14 cellular contexts compared by ENCODE assay signal in the genomic region with DNA sequence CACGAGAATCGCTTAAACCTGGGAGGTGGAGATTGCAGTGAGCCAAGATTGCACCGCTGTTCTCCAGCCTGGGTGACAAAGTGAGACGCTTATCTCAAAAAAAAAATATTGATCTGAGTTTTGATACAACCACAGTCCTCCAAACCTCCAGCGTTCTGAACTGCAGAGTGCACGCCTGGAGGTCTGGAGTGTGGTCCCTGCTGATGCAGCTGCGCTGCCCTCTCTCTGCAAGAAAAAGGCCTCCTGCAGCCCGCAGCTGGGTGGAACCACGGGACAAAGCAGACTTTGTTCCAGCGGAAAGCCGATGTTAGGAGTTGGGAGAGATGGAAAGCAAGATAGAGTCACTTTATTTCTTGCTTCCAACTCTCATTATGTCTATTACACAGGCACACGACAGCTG.
DNase-seq lines count a peak whose midpoint lies in the region; ATAC-seq and TF ChIP-seq lines count a peak whose summit lies in the region.
"Had no signal": no experiment of that assay in that cellular context is flagged by ENCODE, and none has a peak within 500 bp of the region (broad histone marks: within the 10 kb centered on the region; RNA-seq: fewer than 3 reads in every experiment).

No MANE protein-coding gene starts in this region.

- BruUV-seq in PC-3 (replicated peaks; lab: Mats Ljungman, UMichigan): no TSS peak
- no TSS peak for BruUV-seq in OCI-LY7 (replicated peaks; lab: Mats Ljungman, UMichigan)

- peak overlapping the region; percentile 11; the same call in 1 of the 3 replicates for H3K4me3 Mint-ChIP-seq in GM23338
- H3K4me3 Mint-ChIP-seq: stimulated activated naive CD8-positive, alpha-beta T cell treated with anti-CD3 and anti-CD28 coated beads, Interleukin-15, Interleukin-2, amounts not matched to agents 100 ng/mL and 50 ng/mL, for 24 hours had no signal

- H3K4me1 Mint-ChIP-seq in GM23338: peaks cover 24% of the 10 kb centered on the region

- CTCF ChIA-PET in PC-3 (lab: Charles Lee): no interaction called here
- CTCF ChIA-PET in OCI-LY7 (lab: Charles Lee; ENCODE audit: unreplicated experiment): no interaction called here

- intact Hi-C loops in PC-3 (cut with micrococcal nuclease) (no loop called here), adrenal gland (cut with DNase I) (no loop called here), OCI-LY7 (cut with micrococcal nuclease; ENCODE audit: unreplicated experiment) (no loop called here)

- H4K20me1 ChIP-seq in GM23338 (replicated peaks; ENCODE audit: insufficient read depth) (no peaks in the 10 kb centered on the region; the same call in 1 of the 2 replicates), PC-3 (ENCODE audit: low read length) (no peaks in the 10 kb centered on the region), OCI-LY7 (ENCODE audit: insufficient read depth, low read length) (no peaks in the 10 kb centered on the region; the same call in 1 of the 2 replicates)

- H3K36me3 ChIP-seq in GM23338 (ENCODE audit: insufficient read depth) (no peaks in the 10 kb centered on the region), PC-3 (ENCODE audit: low read depth, low read length) (no peaks in the 10 kb centered on the region), adrenal gland (replicated peaks in 1 of 2) (no peaks in the 10 kb centered on the region), OCI-LY7 (ENCODE audit: insufficient read depth, low read length) (no peaks in the 10 kb centered on the region)
- H3K36me3 ChIP-seq: spleen had no signal

- H3K4me3 ChIP-seq in GM23338 (no peak overlapping the region), PC-3 (ENCODE audit: low read length) (no peak overlapping the region), epithelial cell of esophagus (ENCODE audit: low read length) (no peak overlapping the region), adrenal gland (no peak overlapping the region), OCI-LY7 (ENCODE audit: low read depth, low read length, poor library complexity, severe bottlenecking) (no peak overlapping the region)
- H3K4me3 ChIP-seq: spleen had no signal

- H2AFZ ChIP-seq in GM23338 (no peak overlapping the region), PC-3 (ENCODE audit: low read length) (no peak overlapping the region), OCI-LY7 (ENCODE audit: low read length) (no peak overlapping the region)

- TF ChIP-seq CTCF in GM23338 (conservative IDR thresholded peaks at IDR 0.05; ENCODE audit: low read depth in 2 of 2) (peak in 1 of 2 experiments; percentile 47; a peak in 3 of 4 replicates), PC-3 (conservative IDR thresholded peaks at IDR 0.05; ENCODE audit: low read depth, low read length) (0 out of 2 replicates have a peak, but pooled peaks have one; percentile 9), epithelial cell of esophagus (IDR thresholded peaks at IDR 0.05; ENCODE audit: insufficient read depth, low read depth, low read length, missing control alignments) (peak; percentile 26), adrenal gland (IDR thresholded peaks at IDR 0.05) (no peak), OCI-LY7 (conservative IDR thresholded peaks at IDR 0.05; ENCODE audit: low read length) (no peak)

- POLR2A ChIA-PET in PC-3 (lab: Charles Lee; ENCODE audit: unreplicated experiment) (no interaction called here), OCI-LY7 (lab: Charles Lee) (no interaction called here)

- H3K27me3 ChIP-seq in GM23338 (ENCODE audit: insufficient read depth) (no peaks in the 10 kb centered on the region), PC-3 (ENCODE audit: low read length) (no peaks in the 10 kb centered on the region), adrenal gland (no peaks in the 10 kb centered on the region)
- H3K27me3 ChIP-seq: spleen had no signal

- no peaks in the 10 kb centered on the region for H3K9me3 Mint-ChIP-seq in GM23338
- H3K9me3 Mint-ChIP-seq in activated naive CD4-positive, alpha-beta T cell treated with anti-CD3 and anti-CD28 coated beads, Interleukin-2, amount 50 U/mL, for 72 hours: no peaks in the 10 kb centered on the region
- H3K9me3 Mint-ChIP-seq: stimulated activated naive CD8-positive, alpha-beta T cell treated with anti-CD3 and anti-CD28 coated beads, Interleukin-15, Interleukin-2, amounts not matched to agents 100 ng/mL and 50 ng/mL, for 24 hours had no signal

- peaks cover 32% of the 10 kb centered on the region for H3K79me2 ChIP-seq in GM23338 (replicated peaks; ENCODE audit: insufficient read depth)
- H3K79me2 ChIP-seq in PC-3 (ENCODE audit: low read length): no peaks in the 10 kb centered on the region
- H3K79me2 ChIP-seq in OCI-LY7 (ENCODE audit: insufficient read depth, low read depth, low read length): no peaks in the 10 kb centered on the region

- no peaks in the 10 kb centered on the region for H3K9me2 ChIP-seq in GM23338 (ENCODE audit: insufficient read depth)
- no peaks in the 10 kb centered on the region for H3K9me2 ChIP-seq in PC-3 (replicated peaks; ENCODE audit: low read length)
- H3K9me2 ChIP-seq in OCI-LY7 (ENCODE audit: insufficient read depth, low read length): no peaks in the 10 kb centered on the region

- H3K27ac ChIP-seq in GM23338 (ENCODE audit: low read depth) (no peak overlapping the region), PC-3 (ENCODE audit: low read length) (no peak overlapping the region), adrenal gland (no peak overlapping the region), OCI-LY7 (ENCODE audit: low read depth, low read length, poor library complexity, severe bottlenecking) (no peak overlapping the region)
- H3K27ac ChIP-seq: spleen had no signal

- peaks cover 11% of the 10 kb centered on the region for H3K4me1 ChIP-seq in GM23338 (ENCODE audit: insufficient read depth)
- peaks cover 7% of the 10 kb centered on the region for H3K4me1 ChIP-seq in PC-3 (ENCODE audit: insufficient read depth, low read length)
- no peaks in the 10 kb centered on the region for H3K4me1 ChIP-seq in adrenal gland (replicated peaks in 1 of 2)
- H3K4me1 ChIP-seq in OCI-LY7 (ENCODE audit: insufficient read depth, low read length, poor library complexity, severe bottlenecking): peaks cover 7% of the 10 kb centered on the region

- no peaks in the 10 kb centered on the region for H3K9me3 ChIP-seq in PC-3 (ENCODE audit: low read length)
- H3K9me3 ChIP-seq in adrenal gland (replicated peaks in 1 of 3): no peaks in the 10 kb centered on the region
- H3K9me3 ChIP-seq in OCI-LY7 (ENCODE audit: low read length): no peaks in the 10 kb centered on the region
- H3K9me3 ChIP-seq: spleen had no signal

- H3K27me3 Mint-ChIP-seq in GM23338 (ENCODE audit: insufficient read depth, low read depth, poor library complexity): peaks cover 2% of the 10 kb centered on the region
- H3K27me3 Mint-ChIP-seq: stimulated activated naive CD8-positive, alpha-beta T cell treated with anti-CD3 and anti-CD28 coated beads, Interleukin-15, Interleukin-2, amounts not matched to agents 100 ng/mL and 50 ng/mL, for 24 hours had no signal

- H3K4me2 ChIP-seq in GM23338 (0 out of 2 replicates have a peak overlapping the region, but pooled peaks have one; percentile 45), PC-3 (ENCODE audit: low read length) (no peak overlapping the region), OCI-LY7 (ENCODE audit: low read length) (no peak overlapping the region)

- WGBS in adrenal gland, 4 donors: 75 to 83% (median 80%) methylated on average over 12 of the region's 12 CpGs

- TF ChIP-seq POLR2A in adrenal gland (IDR thresholded peaks at IDR 0.05): no peak

- ATAC-seq in GM23338 (peak; percentile 93), PC-3 (no peak), GM21528 (IDR thresholded peaks at IDR 0.05; ENCODE audit: low FRiP score, unreplicated experiment) (no peak)
- no peak for ATAC-seq in activated naive CD4-positive, alpha-beta T cell treated with anti-CD3 and anti-CD28 coated beads, Interleukin-2, amount 50 U/mL, for 72 hours
- ATAC-seq: left ventricle myocardium superior had no signal

- 0 out of 2 replicates have a peak, but pooled peaks cover 2% of the 10 kb centered on the region for H3F3A ChIP-seq in GM23338 (replicated peaks; ENCODE audit: low read depth)
- no peaks in the 10 kb centered on the region for H3F3A ChIP-seq in PC-3 (ENCODE audit: low read length, unreplicated experiment)

- H3K9ac ChIP-seq in PC-3 (ENCODE audit: low read length): no peak overlapping the region

- H3K36me3 Mint-ChIP-seq in GM23338 (ENCODE audit: low read depth): no peaks in the 10 kb centered on the region; the same call in 2 of the 3 replicates
- no peaks in the 10 kb centered on the region for H3K36me3 Mint-ChIP-seq in activated naive CD4-positive, alpha-beta T cell treated with anti-CD3 and anti-CD28 coated beads, Interleukin-2, amount 50 U/mL, for 72 hours

- DNase-seq in GM23338 (ENCODE audit: low spot score): peak; percentile 66
- DNase-seq in PC-3: no peak
- DNase-seq in epithelial cell of esophagus (ENCODE audit: low read depth): no peak
- peak in 53 of 56 donors; percentile 17 to 89 (median 75) for DNase-seq in nucleus accumbens (lab: John Stamatoyannopoulos, UW)
- DNase-seq in adrenal gland: no peak
- no peak for DNase-seq in OCI-LY7 (ENCODE audit: low spot score)
- no peak for DNase-seq in activated naive CD4-positive, alpha-beta T cell treated with anti-CD3 and anti-CD28 coated beads, Interleukin-2, amount 50 U/mL, for 72 hours (ENCODE audit: low spot score in 2 of 2)
- DNase-seq: activated T-cell treated with anti-CD3 and anti-CD28 coated beads, Interleukin-2, amount 50 U/mL, for 1 hour; effector CD8-positive, alpha-beta T cell; left ventricle myocardium superior; spleen; T1000 had no signal

- H3K27ac Mint-ChIP-seq in GM23338: peak overlapping the region; percentile 74; the same call in 1 of the 2 replicates
- no peak overlapping the region for H3K27ac Mint-ChIP-seq in activated naive CD4-positive, alpha-beta T cell treated with anti-CD3 and anti-CD28 coated beads, Interleukin-2, amount 50 U/mL, for 72 hours
- H3K27ac Mint-ChIP-seq: stimulated activated naive CD8-positive, alpha-beta T cell treated with anti-CD3 and anti-CD28 coated beads, Interleukin-15, Interleukin-2, amounts not matched to agents 100 ng/mL and 50 ng/mL, for 24 hours had no signal

TF ChIP-seq in GM23338, 12 proteins besides CTCF, POLR2A, EP300 and RAD21:
- TF ChIP-seq JUNB (IDR thresholded peaks at IDR 0.05; ENCODE audit: unreplicated experiment) (no peak), EZH2 (IDR thresholded peaks at IDR 0.05; ENCODE audit: low read depth, unreplicated experiment) (no peak), ZNF114 (CRISPR knock-in tag; IDR thresholded peaks at IDR 0.05) (no peak), STAT1 (IDR thresholded peaks at IDR 0.05; ENCODE audit: unreplicated experiment) (no peak), EZH2phosphoT487 (IDR thresholded peaks at IDR 0.05; ENCODE audit: unreplicated experiment) (no peak), CREB1 (CRISPR knock-in tag; IDR thresholded peaks at IDR 0.05; ENCODE audit: low read depth) (no peak)

Comparison
In these comparisons a context has a peak if more than half of its experiments do, and no peak if none do; other contexts are left out.
1. DNase-seq: peak in GM23338 (single experiment) and nucleus accumbens (53 of 56); none in PC-3 (single experiment), epithelial cell of esophagus (single experiment), adrenal gland (0 of 7), OCI-LY7 (single experiment) and activated naive CD4-positive, alpha-beta T cell treated with anti-CD3 and anti-CD28 coated beads, Interleukin-2, amount 50 U/mL, for 72 hours (0 of 2).
2. CTCF ChIP-seq: peak in PC-3 (single experiment) and epithelial cell of esophagus (single experiment); none in adrenal gland (0 of 6) and OCI-LY7 (single experiment).